In genomic region chr6:135520781-135521180, GRCh38 we compare ENCODE assay signal across 1 cellular context.
TF ChIP-seq lines count a peak whose summit lies in the region.

No MANE protein-coding gene starts in this region.

TF ChIP-seq in GM23338, 12 proteins besides CTCF, POLR2A, EP300 and RAD21 (continued from another document):
- no peak for TF ChIP-seq ETS1 (IDR thresholded peaks at IDR 0.05)
- no peak for TF ChIP-seq EZH2 (IDR thresholded peaks at IDR 0.05; ENCODE audit: low read depth, unreplicated experiment)
- no peak for TF ChIP-seq JUNB (IDR thresholded peaks at IDR 0.05; ENCODE audit: unreplicated experiment)
- no peak for TF ChIP-seq REST (IDR thresholded peaks at IDR 0.05; ENCODE audit: unreplicated experiment)
- TF ChIP-seq POLR2AphosphoS5 (IDR thresholded peaks at IDR 0.05; ENCODE audit: low read depth): no peak
